Comparison of ENCODE assay signal across 8 cellular contexts in genomic region chr13:44575035-44575434, GRCh38. TPM values are rescaled to one million over a fixed set of nuclear protein-coding genes. Genes with fewer than 3 reads are reported as not detected.
DNase-seq lines count a peak whose midpoint lies in the region.

No MANE protein-coding gene starts in this region.

- H3K4me1 ChIP-seq in stomach smooth muscle (ENCODE audit: control insufficient read depth, insufficient read depth, low read length) = peaks cover 32% of the 10 kb centered on the region

- H3K27ac Mint-ChIP-seq in T-helper 2 cell treated with Interferon-gamma antibody and Interleukin-4, amounts not matched to agents 5 μg/mL and 100 μg/mL, for 36 hours = no peak overlapping the region
- H3K27ac Mint-ChIP-seq in activated naive CD8-positive, alpha-beta T cell treated with anti-CD3 and anti-CD28 coated beads for 36 hours = peak overlapping the region; percentile 85
- peak overlapping the region; percentile 92 to 94 (median 93) for H3K27ac Mint-ChIP-seq in immature natural killer cell

- no peaks in the 10 kb centered on the region for H3K9me3 Mint-ChIP-seq in T-helper 2 cell treated with Interferon-gamma antibody and Interleukin-4, amounts not matched to agents 5 μg/mL and 100 μg/mL, for 36 hours
- H3K9me3 Mint-ChIP-seq in activated naive CD8-positive, alpha-beta T cell treated with anti-CD3 and anti-CD28 coated beads for 36 hours = no peaks in the 10 kb centered on the region
- H3K9me3 Mint-ChIP-seq in immature natural killer cell = no peaks in the 10 kb centered on the region

- peaks cover 16% of the 10 kb centered on the region for H3K4me1 Mint-ChIP-seq in T-helper 2 cell treated with Interferon-gamma antibody and Interleukin-4, amounts not matched to agents 5 μg/mL and 100 μg/mL, for 36 hours (ENCODE audit: low read depth)
- H3K4me1 Mint-ChIP-seq in activated naive CD8-positive, alpha-beta T cell treated with anti-CD3 and anti-CD28 coated beads for 36 hours = peaks cover 43% of the 10 kb centered on the region
- H3K4me1 Mint-ChIP-seq in immature natural killer cell = peaks cover 49 to 60% of the 10 kb centered on the region in 2 donors

- H3K27ac ChIP-seq in stomach smooth muscle (ENCODE audit: low read length) = peak overlapping the region; percentile 92

- H3K27me3 Mint-ChIP-seq in T-helper 2 cell treated with Interferon-gamma antibody and Interleukin-4, amounts not matched to agents 5 μg/mL and 100 μg/mL, for 36 hours (ENCODE audit: low read depth) = peaks cover 51% of the 10 kb centered on the region
- peaks cover 4% of the 10 kb centered on the region for H3K27me3 Mint-ChIP-seq in activated naive CD8-positive, alpha-beta T cell treated with anti-CD3 and anti-CD28 coated beads for 36 hours
- H3K27me3 Mint-ChIP-seq in immature natural killer cell (ENCODE audit: low read depth in 3 of 3) = peaks cover 13 to 22% (median 21%) of the 10 kb centered on the region in 3 donors

- H3K36me3 ChIP-seq in stomach smooth muscle (ENCODE audit: control insufficient read depth in 2 of 2, insufficient read depth in 2 of 2, low read length in 2 of 2) = peaks cover 0 to 3% of the 10 kb centered on the region in 2 donors

- DNase-seq in T-helper 2 cell treated with Interferon-gamma antibody and Interleukin-4, amounts not matched to agents 5 μg/mL and 100 μg/mL, for 36 hours (ENCODE audit: low spot score) = no peak
- DNase-seq in T-helper 2 cell = no peak
- DNase-seq in activated naive CD8-positive, alpha-beta T cell treated with anti-CD3 and anti-CD28 coated beads for 36 hours = no peak
- DNase-seq in immature natural killer cell = no peak
- DNase-seq in NCI-H1930 (lab: John Stamatoyannopoulos, UW) = no peak
- DNase-seq in central memory CD4-positive, alpha-beta T cell = no peak
- DNase-seq in NCI-H748 (lab: John Stamatoyannopoulos, UW; ENCODE audit: unreplicated experiment) = no peak

- H3K9ac ChIP-seq in stomach smooth muscle (ENCODE audit: low read length in 2 of 2) = peak overlapping the region; percentile 0 to 13

- H3K4me3 ChIP-seq in stomach smooth muscle (ENCODE audit: low read length in 2 of 2) = peak overlapping the region; percentile 85 to 88

- peak overlapping the region; percentile 91 for H3K4me3 Mint-ChIP-seq in T-helper 2 cell treated with Interferon-gamma antibody and Interleukin-4, amounts not matched to agents 5 μg/mL and 100 μg/mL, for 36 hours
- peak overlapping the region; percentile 88 for H3K4me3 Mint-ChIP-seq in activated naive CD8-positive, alpha-beta T cell treated with anti-CD3 and anti-CD28 coated beads for 36 hours
- H3K4me3 Mint-ChIP-seq in immature natural killer cell = peak overlapping the region; percentile 87 to 98 (median 96)

- no peaks in the 10 kb centered on the region for H3K27me3 ChIP-seq in stomach smooth muscle (ENCODE audit: control insufficient read depth in 1 of 2, insufficient read depth in 2 of 2, low read length in 2 of 2)

- peaks cover 4% of the 10 kb centered on the region for H3K36me3 Mint-ChIP-seq in T-helper 2 cell treated with Interferon-gamma antibody and Interleukin-4, amounts not matched to agents 5 μg/mL and 100 μg/mL, for 36 hours (ENCODE audit: low read depth)
- peaks cover 11% of the 10 kb centered on the region for H3K36me3 Mint-ChIP-seq in activated naive CD8-positive, alpha-beta T cell treated with anti-CD3 and anti-CD28 coated beads for 36 hours
- peaks cover 0 to 5% (median 4%) of the 10 kb centered on the region in 3 donors for H3K36me3 Mint-ChIP-seq in immature natural killer cell

- no peaks in the 10 kb centered on the region for H3K9me3 ChIP-seq in stomach smooth muscle (ENCODE audit: control insufficient read depth in 2 of 2, low read length in 2 of 2)

RNA-seq across cellular contexts. Expression of gene TSC22D1, which starts 1.1 kb away (rescaled TPM):
- total RNA-seq in activated naive CD8-positive, alpha-beta T cell treated with anti-CD3 and anti-CD28 coated beads for 36 hours = 1 to 10 TPM; 6.0 to 6.7 TPM
- 10 to 100 TPM; 11.5 to 13.3 (median 12.1) TPM for polyA plus RNA-seq in immature natural killer cell
